Comparison of ENCODE assay signal across 9 cellular contexts in genomic region chr2:230908595-230909191, GRCh38. TPM values are rescaled to one million over a fixed set of nuclear protein-coding genes. Genes with fewer than 3 reads are reported as not detected.
DNase-seq lines count a peak whose midpoint lies in the region; ATAC-seq lines count a peak whose summit lies in the region.
"Had no signal": no experiment of that assay in that cellular context is flagged by ENCODE, and none has a peak within 500 bp of the region (broad histone marks: within the 10 kb centered on the region; RNA-seq: fewer than 3 reads in every experiment).

No MANE protein-coding gene starts in this region.

- no peak for ATAC-seq in CD4-positive, CD25-positive, alpha-beta regulatory T cell (ENCODE audit: low read depth in 2 of 2)
- ATAC-seq in HG02973 (IDR thresholded peaks at IDR 0.05; ENCODE audit: unreplicated experiment), result no peak
- ATAC-seq: gastrocnemius medialis had no signal

- DNase-seq in CD4-positive, CD25-positive, alpha-beta regulatory T cell, result peak in 1 of 3 donors; percentile 69
- peak; percentile 36 to 46 for DNase-seq in activated CD4-positive, alpha-beta T cell treated with anti-CD3 and anti-CD28 coated beads for 4 hours
- DNase-seq in fibroblast of gingiva (ENCODE audit: low read depth), result peak; percentile 48
- DNase-seq in stimulated activated CD4-positive, alpha-beta T cell treated with anti-CD3 and anti-CD28 coated beads, Interleukin-4, amount 100 ng/mL, for 1 hour, result peak; percentile 64
- DNase-seq in SHP77 treated with DMSO at 0.1 percent for 48 hours (lab: John Stamatoyannopoulos, UW), result no peak
- no peak for DNase-seq in NCI-H1930 (lab: John Stamatoyannopoulos, UW)

- H3K9me3 ChIP-seq in CD4-positive, CD25-positive, alpha-beta regulatory T cell (ENCODE audit: control insufficient read depth in 2 of 2, low read length in 2 of 2), result no peaks in the 10 kb centered on the region
- H3K9me3 ChIP-seq: gastrocnemius medialis had no signal

- H3K27me3 Mint-ChIP-seq in CD4-positive, CD25-positive, alpha-beta regulatory T cell, result no peaks in the 10 kb centered on the region
- no peaks in the 10 kb centered on the region for H3K27me3 Mint-ChIP-seq in IgD-negative memory B cell

- H3K27ac Mint-ChIP-seq in CD4-positive, CD25-positive, alpha-beta regulatory T cell, result peak overlapping the region in 2 of 3 donors; percentile 8 to 16
- peak overlapping the region in 2 of 3 donors; percentile 5 to 39 for H3K27ac Mint-ChIP-seq in IgD-negative memory B cell

- H3K36me3 Mint-ChIP-seq in CD4-positive, CD25-positive, alpha-beta regulatory T cell, result peaks cover 14% of the 10 kb centered on the region
- H3K36me3 Mint-ChIP-seq in IgD-negative memory B cell, result peaks cover 2% of the 10 kb centered on the region

- H3K27me3 ChIP-seq in CD4-positive, CD25-positive, alpha-beta regulatory T cell (ENCODE audit: control insufficient read depth, insufficient read depth, low read length), result no peaks in the 10 kb centered on the region

- H3K4me1 ChIP-seq in CD4-positive, CD25-positive, alpha-beta regulatory T cell (ENCODE audit: control insufficient read depth, insufficient read depth, low read length, poor library complexity, severe bottlenecking), result peaks cover 25% of the 10 kb centered on the region
- H3K4me1 ChIP-seq: gastrocnemius medialis had no signal

- no peaks in the 10 kb centered on the region for H3K9me3 Mint-ChIP-seq in CD4-positive, CD25-positive, alpha-beta regulatory T cell
- no peaks in the 10 kb centered on the region for H3K9me3 Mint-ChIP-seq in IgD-negative memory B cell

- peaks cover 0 to 50% (median 16%) of the 10 kb centered on the region in 4 donors for H3K4me1 Mint-ChIP-seq in CD4-positive, CD25-positive, alpha-beta regulatory T cell
- peaks cover 14 to 18% (median 15%) of the 10 kb centered on the region in 3 donors for H3K4me1 Mint-ChIP-seq in IgD-negative memory B cell

- peaks cover 12% of the 10 kb centered on the region for H3K36me3 ChIP-seq in CD4-positive, CD25-positive, alpha-beta regulatory T cell (ENCODE audit: control insufficient read depth, insufficient read depth, low read length)
- H3K36me3 ChIP-seq: gastrocnemius medialis had no signal

- no peak overlapping the region for H3K4me3 ChIP-seq in CD4-positive, CD25-positive, alpha-beta regulatory T cell (ENCODE audit: low read depth, low read length)
- H3K4me3 ChIP-seq: gastrocnemius medialis had no signal

- H3K4me3 Mint-ChIP-seq in CD4-positive, CD25-positive, alpha-beta regulatory T cell, result peak overlapping the region in 2 of 4 donors; percentile 16 to 34
- no peak overlapping the region for H3K4me3 Mint-ChIP-seq in IgD-negative memory B cell

- H3K27ac ChIP-seq in CD4-positive, CD25-positive, alpha-beta regulatory T cell (ENCODE audit: insufficient read depth, low read length, poor library complexity, severe bottlenecking), result no peak overlapping the region
- H3K27ac ChIP-seq: gastrocnemius medialis had no signal

RNA-seq across cellular contexts. Expression of gene GPR55, which starts 16.3 kb away (rescaled TPM):
- 24.4 TPM for total RNA-seq in CD4-positive, CD25-positive, alpha-beta regulatory T cell
- polyA plus RNA-seq in CD4-positive, CD25-positive, alpha-beta regulatory T cell, result 1 to 10 TPM; 1.6 to 7.1 (median 4.0) TPM
- 1.9 TPM for polyA plus RNA-seq in IgD-negative memory B cell
- total RNA-seq: gastrocnemius medialis had no signal

RNA-seq across cellular contexts. Expression of gene ITM2C, which starts 44.0 kb away (rescaled TPM):
- 29.3 TPM for total RNA-seq in CD4-positive, CD25-positive, alpha-beta regulatory T cell
- polyA plus RNA-seq in CD4-positive, CD25-positive, alpha-beta regulatory T cell, result 10 to 100 TPM; 50.5 to 70.3 (median 55.9) TPM
- polyA plus RNA-seq in IgD-negative memory B cell, result 162 TPM

Comparison
In these comparisons a context has a peak if more than half of its experiments do, and no peak if none do; other contexts are left out.
1. DNase-seq: peak in activated CD4-positive, alpha-beta T cell treated with anti-CD3 and anti-CD28 coated beads for 4 hours (2 of 2), fibroblast of gingiva (single experiment) and stimulated activated CD4-positive, alpha-beta T cell treated with anti-CD3 and anti-CD28 coated beads, Interleukin-4, amount 100 ng/mL, for 1 hour (single experiment); none in SHP77 treated with DMSO at 0.1 percent for 48 hours (single experiment) and NCI-H1930 (0 of 2).